ENCODE assay signal across 19 cellular contexts in genomic region chr21:23960769-23961168, GRCh38.
DNase-seq lines count a peak whose midpoint lies in the region; ATAC-seq and TF ChIP-seq lines count a peak whose summit lies in the region.
"Had no signal": no experiment of that assay in that cellular context is flagged by ENCODE, and none has a peak within 500 bp of the region (broad histone marks: within the 10 kb centered on the region; RNA-seq: fewer than 3 reads in every experiment).

No MANE protein-coding gene starts in this region.

- H3K79me2 ChIP-seq in SK-N-SH (ENCODE audit: insufficient read depth): no peaks in the 10 kb centered on the region

- H3F3A ChIP-seq in SK-N-SH (replicated peaks; ENCODE audit: insufficient read depth): no peaks in the 10 kb centered on the region

- no peak for TF ChIP-seq EP300 in SK-N-SH (IDR thresholded peaks at IDR 0.05; ENCODE audit: borderline replicate concordance in 1 of 2, low read depth in 1 of 2, low read length in 1 of 2)

- no peak overlapping the region for H3K27ac Mint-ChIP-seq in CD4-positive, alpha-beta T cell
- H3K27ac Mint-ChIP-seq: CD4-positive, CD25-positive, alpha-beta regulatory T cell; H9; T-helper 2 cell treated with Interferon-gamma antibody and Interleukin-4, amounts not matched to agents 5 μg/mL and 100 μg/mL, for 36 hours had no signal

- H3K4me1 Mint-ChIP-seq in CD4-positive, alpha-beta T cell (ENCODE audit: low read depth): no peaks in the 10 kb centered on the region
- H3K4me1 Mint-ChIP-seq: H9 had no signal

- H3K4me3 ChIP-seq in SK-N-SH (ENCODE audit: low read depth in 2 of 2, low read length in 1 of 2): no peak overlapping the region
- no peak overlapping the region for H3K4me3 ChIP-seq in right cardiac atrium (ENCODE audit: low read length)

- H3K27ac ChIP-seq in SK-N-SH (ENCODE audit: low read depth in 2 of 2, low read length in 1 of 2) (peak overlapping the region in 1 of 2 experiments; percentile 36; a peak in 1 of 4 replicates), right cardiac atrium (ENCODE audit: low read length) (no peak overlapping the region)
- H3K27ac ChIP-seq in CD4-positive, alpha-beta T cell (ENCODE audit: low read depth, low read length): no peak overlapping the region
- H3K27ac ChIP-seq: KMS-11 had no signal

- H3K4me3 Mint-ChIP-seq in CD4-positive, alpha-beta T cell: no peak overlapping the region
- H3K4me3 Mint-ChIP-seq: CD4-positive, CD25-positive, alpha-beta regulatory T cell; H9; T-helper 2 cell treated with Interferon-gamma antibody and Interleukin-4, amounts not matched to agents 5 μg/mL and 100 μg/mL, for 36 hours had no signal

- H3K27me3 ChIP-seq in SK-N-SH (ENCODE audit: insufficient read depth) (no peaks in the 10 kb centered on the region), right cardiac atrium (ENCODE audit: control insufficient read depth, insufficient read depth) (no peaks in the 10 kb centered on the region)
- H3K27me3 ChIP-seq in CD4-positive, alpha-beta T cell (ENCODE audit: control insufficient read depth, insufficient read depth, low read length): no peaks in the 10 kb centered on the region

- no peaks in the 10 kb centered on the region for H3K36me3 ChIP-seq in SK-N-SH (replicated peaks in 1 of 2; ENCODE audit: control insufficient read depth in 1 of 2, insufficient read depth in 2 of 2, low read length in 1 of 2)

- no peaks in the 10 kb centered on the region for H4K20me1 ChIP-seq in SK-N-SH (ENCODE audit: insufficient read depth)

- H3K36me3 Mint-ChIP-seq in CD4-positive, alpha-beta T cell (ENCODE audit: low read depth): no peaks in the 10 kb centered on the region
- H3K36me3 Mint-ChIP-seq: CD4-positive, CD25-positive, alpha-beta regulatory T cell had no signal

- no peaks in the 10 kb centered on the region for H3K9me2 ChIP-seq in SK-N-SH

- DNase-seq in DMS53 (lab: John Stamatoyannopoulos, UW) (peak; percentile 57), DMS53 treated with DMSO at 0.1 percent for 48 hours (lab: John Stamatoyannopoulos, UW; ENCODE audit: unreplicated experiment) (no peak), ELR (ENCODE audit: low read depth) (peak; percentile 8), NCI-H69 (lab: John Stamatoyannopoulos, UW) (peak; percentile 90), SK-N-SH (no peak), right cardiac atrium (no peak), NAMALWA (ENCODE audit: low spot score) (no peak)
- no peak for DNase-seq in CD4-positive, alpha-beta T cell
- DNase-seq: 8988T; CD4-positive, CD25-positive, alpha-beta regulatory T cell; DMS79 treated with DMSO at 0.1 percent for 48 hours; H9; NCI-H1092 treated with DMSO at 0.1 percent for 48 hours; NCI-H1694; NCI-H226; NCI-H526 had no signal

- 24% methylated on average over 2 of the region's 2 CpGs for WGBS in SK-N-SH (ENCODE audit: low lambda C conversion rate)
- 80% methylated on average over 2 of the region's 2 CpGs for WGBS in right cardiac atrium

- no peak overlapping the region for H3K9ac ChIP-seq in SK-N-SH
- H3K9ac ChIP-seq: KMS-11 had no signal

- H2AFZ ChIP-seq in SK-N-SH (ENCODE audit: low read depth): no peak overlapping the region

- no peak for ATAC-seq in right cardiac atrium
- no peak for ATAC-seq in CD4-positive, alpha-beta T cell (ENCODE audit: poor library complexity)
- ATAC-seq: Right ventricle myocardium inferior had no signal

- H3K4me1 ChIP-seq in SK-N-SH (ENCODE audit: control insufficient read depth in 1 of 2, insufficient read depth in 2 of 2, low read depth in 1 of 2, low read length in 1 of 2) (peaks cover 0 to 3% of the 10 kb centered on the region in 2 experiments; a peak in 2 of 4 replicates), right cardiac atrium (ENCODE audit: control insufficient read depth, insufficient read depth, low read length) (no peaks in the 10 kb centered on the region)

- POLR2A ChIA-PET in SK-N-SH (lab: Yijun Ruan, JAX): no interaction called here
- POLR2A ChIA-PET in CD4-positive, alpha-beta T cell (lab: Charles Lee): no interaction called here

- no peaks in the 10 kb centered on the region for H3K27me3 Mint-ChIP-seq in CD4-positive, alpha-beta T cell
- H3K27me3 Mint-ChIP-seq: CD4-positive, CD25-positive, alpha-beta regulatory T cell had no signal

- intact Hi-C loops in right cardiac atrium (cut with DNase I): no loop called here
- intact Hi-C loops in CD4-positive, alpha-beta T cell (cut with DNase I, micrococcal nuclease): no loop called here

- H3K9me3 Mint-ChIP-seq in CD4-positive, alpha-beta T cell: no peaks in the 10 kb centered on the region
- H3K9me3 Mint-ChIP-seq: T-helper 2 cell treated with Interferon-gamma antibody and Interleukin-4, amounts not matched to agents 5 μg/mL and 100 μg/mL, for 36 hours had no signal

- H3K9me3 ChIP-seq in SK-N-SH (no peaks in the 10 kb centered on the region), right cardiac atrium (ENCODE audit: control insufficient read depth, low read length) (no peaks in the 10 kb centered on the region)
- no peaks in the 10 kb centered on the region for H3K9me3 ChIP-seq in CD4-positive, alpha-beta T cell (ENCODE audit: control insufficient read depth, low read length)

- no peak for TF ChIP-seq CTCF in SK-N-SH (IDR thresholded peaks at IDR 0.05)
- TF ChIP-seq CTCF in CD4-positive, alpha-beta T cell (IDR thresholded peaks at IDR 0.05): no peak

- no peak for TF ChIP-seq RAD21 in SK-N-SH (IDR thresholded peaks at IDR 0.05; ENCODE audit: low read length)

- CTCF ChIA-PET in SK-N-SH (lab: Yijun Ruan, JAX): no interaction called here
- CTCF ChIA-PET in CD4-positive, alpha-beta T cell (lab: Charles Lee): no interaction called here

- no peak overlapping the region for H3K4me2 ChIP-seq in SK-N-SH
- H3K4me2 ChIP-seq: KMS-11 had no signal

TF ChIP-seq in SK-N-SH, 30 proteins besides CTCF, POLR2A, EP300 and RAD21:
- TF ChIP-seq TCF12 (IDR thresholded peaks at IDR 0.05) (no peak), PBX3 (IDR thresholded peaks at IDR 0.05) (0 out of 2 replicates have a peak, but pooled peaks have one; percentile 15), MXI1 (IDR thresholded peaks at IDR 0.05; ENCODE audit: low read depth, low read length) (no peak), SMC3 (IDR thresholded peaks at IDR 0.05; ENCODE audit: low read depth, low read length) (no peak), USF2 (IDR thresholded peaks at IDR 0.05; ENCODE audit: borderline replicate concordance, low read depth, low read length) (no peak), JUND (IDR thresholded peaks at IDR 0.05) (no peak), FOXM1 (IDR thresholded peaks at IDR 0.05; ENCODE audit: low read depth) (no peak)

Comparison
In these comparisons a context has a peak if more than half of its experiments do, and no peak if none do; other contexts are left out.
1. DNase-seq: peak in DMS53 (single experiment), ELR (single experiment) and NCI-H69 (single experiment); none in DMS53 treated with DMSO at 0.1 percent for 48 hours (single experiment), SK-N-SH (single experiment), right cardiac atrium (0 of 3), NAMALWA (single experiment) and CD4-positive, alpha-beta T cell (0 of 10).